ENCODE assay signal across 8 cellular contexts in the genomic region with DNA sequence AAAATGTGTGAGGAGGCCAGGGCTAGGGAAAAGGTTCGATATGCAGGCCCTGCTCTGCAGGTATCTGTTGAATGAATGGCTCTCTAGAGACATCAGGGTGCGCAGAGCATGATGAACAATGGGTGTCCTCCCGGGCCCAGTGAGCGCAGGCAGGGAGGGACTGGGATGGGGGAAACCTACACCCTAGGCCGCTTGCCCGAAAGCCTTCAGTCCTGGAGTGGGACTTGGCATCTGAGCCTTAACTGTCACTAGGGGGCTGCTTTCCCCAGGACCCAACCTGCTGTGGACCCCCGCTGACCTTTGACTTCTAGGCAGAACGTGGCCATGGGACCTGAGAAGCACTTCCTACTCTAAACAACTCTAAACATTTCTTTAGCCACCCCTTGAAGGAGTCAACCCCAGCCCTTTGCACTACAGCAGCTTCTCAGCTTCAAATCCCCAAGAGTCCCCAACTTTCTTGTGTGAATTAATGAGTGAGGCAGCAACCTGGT. TPM values are rescaled to one million over a fixed set of nuclear protein-coding genes. Genes with fewer than 3 reads are reported as not detected.
DNase-seq lines count a peak whose midpoint lies in the region; ATAC-seq and TF ChIP-seq lines count a peak whose summit lies in the region.

No MANE protein-coding gene starts in this region.

- H3K4ac ChIP-seq in neuronal stem cell (ENCODE audit: low read length), result no peak overlapping the region

- H3K4me1 ChIP-seq in RWPE2 (ENCODE audit: insufficient read depth, poor library complexity, severe bottlenecking), result peaks cover 6% of the 10 kb centered on the region
- H3K4me1 ChIP-seq in neuronal stem cell (ENCODE audit: control insufficient read depth in 2 of 2, insufficient read depth in 1 of 2, low read depth in 1 of 2, low read length in 2 of 2), result peaks cover 18 to 28% of the 10 kb centered on the region in 2 donors

- ATAC-seq in RWPE2 (ENCODE audit: low read depth), result peak; percentile 2; the same call in 2 of the 3 replicates
- no peak for ATAC-seq in HG03378 (IDR thresholded peaks at IDR 0.05; ENCODE audit: unreplicated experiment)
- ATAC-seq in omental fat pad (ENCODE audit: low FRiP score), result no peak
- ATAC-seq in GM19035 (IDR thresholded peaks at IDR 0.05; ENCODE audit: unreplicated experiment), result no peak

- H3K4me2 ChIP-seq in neuronal stem cell (ENCODE audit: insufficient read depth, low read length, poor library complexity, severe bottlenecking), result peak overlapping the region; percentile 94

- H3K27ac ChIP-seq in C4-2B (peak overlapping the region; percentile 82), RWPE2 (ENCODE audit: poor library complexity, severe bottlenecking) (peak overlapping the region; percentile 91), neuronal stem cell (replicated peaks; ENCODE audit: low read length) (peak overlapping the region; percentile 94)

- H3K4me3 ChIP-seq in RWPE2 (ENCODE audit: severe bottlenecking), result peak overlapping the region; percentile 82
- peak overlapping the region; percentile 71 for H3K4me3 ChIP-seq in epithelial cell of esophagus (ENCODE audit: low read length)
- H3K4me3 ChIP-seq in neuronal stem cell (ENCODE audit: low read length in 2 of 2), result peak overlapping the region; percentile 71 to 83

- peak overlapping the region; percentile 88 for H2BK15ac ChIP-seq in neuronal stem cell (ENCODE audit: low read length)

- DNase-seq in RWPE2 (ENCODE audit: low spot score) (no peak), epithelial cell of esophagus (ENCODE audit: low read depth) (no peak), neuronal stem cell (ENCODE audit: low spot score) (no peak), LoVo (ENCODE audit: low spot score) (no peak), omental fat pad (ENCODE audit: low spot score) (no peak)

- no peaks in the 10 kb centered on the region for H3K79me1 ChIP-seq in neuronal stem cell (ENCODE audit: low read depth, low read length)

- peak overlapping the region; percentile 88 for H3K18ac ChIP-seq in neuronal stem cell (ENCODE audit: low read length)

- peak overlapping the region; percentile 99 for H2AFZ ChIP-seq in neuronal stem cell (ENCODE audit: low read length)

- H2BK5ac ChIP-seq in neuronal stem cell (ENCODE audit: low read length), result peak overlapping the region; percentile 40

- H2AK5ac ChIP-seq in neuronal stem cell (ENCODE audit: low read depth, low read length), result peak overlapping the region; percentile 23

- H3K9me3 ChIP-seq in RWPE2 (ENCODE audit: severe bottlenecking), result no peaks in the 10 kb centered on the region
- H3K9me3 ChIP-seq in neuronal stem cell (replicated peaks in 1 of 2; ENCODE audit: control insufficient read depth in 2 of 2, insufficient read depth in 1 of 2, low read depth in 1 of 2, low read length in 2 of 2), result no peaks in the 10 kb centered on the region

- peak overlapping the region; percentile 25 for H3K14ac ChIP-seq in neuronal stem cell (ENCODE audit: low read length)

- no peak overlapping the region for H2BK120ac ChIP-seq in neuronal stem cell (ENCODE audit: low read depth, low read length)

- H3K27me3 ChIP-seq in RWPE2 (ENCODE audit: insufficient read depth, poor library complexity, severe bottlenecking), result no peaks in the 10 kb centered on the region
- H3K27me3 ChIP-seq in neuronal stem cell (ENCODE audit: control insufficient read depth in 3 of 3, insufficient read depth in 3 of 3, low read depth in 1 of 3, low read length in 3 of 3), result peaks cover 0 to 6% (median 0%) of the 10 kb centered on the region in 3 experiments

- peak overlapping the region; percentile 13 for H4K91ac ChIP-seq in neuronal stem cell (ENCODE audit: low read depth, low read length, poor library complexity)

- H3K36me3 ChIP-seq in RWPE2 (ENCODE audit: low read depth) (peaks cover 17% of the 10 kb centered on the region), neuronal stem cell (replicated peaks in 1 of 2; ENCODE audit: control insufficient read depth in 2 of 2, insufficient read depth in 2 of 2, low read length in 2 of 2) (peaks cover 0 to 16% of the 10 kb centered on the region in 2 donors)

- peak overlapping the region; percentile 81 for H3K23ac ChIP-seq in neuronal stem cell (ENCODE audit: low read depth, low read length, poor library complexity)

- no peak overlapping the region for H2BK12ac ChIP-seq in neuronal stem cell (ENCODE audit: low read length)

- peak overlapping the region; percentile 82 for H3K9ac ChIP-seq in neuronal stem cell (ENCODE audit: low read depth, low read length, poor library complexity)

- no peak overlapping the region for H4K8ac ChIP-seq in neuronal stem cell (ENCODE audit: low read depth, low read length)

- WGBS in neuronal stem cell (ENCODE audit: extremely low coverage in 2 of 2, insufficient read length in 2 of 2, insufficient replicate concordance in 1 of 2), 2 donors, result no CpG with 5 or more reads among the region's 8 CpGs

- no peak for TF ChIP-seq CTCF in C4-2B (conservative IDR thresholded peaks at IDR 0.05)
- TF ChIP-seq CTCF in RWPE2 (IDR thresholded peaks at IDR 0.05; ENCODE audit: poor library complexity, severe bottlenecking), result no peak
- no peak for TF ChIP-seq CTCF in epithelial cell of esophagus (IDR thresholded peaks at IDR 0.05; ENCODE audit: insufficient read depth, low read depth, low read length, missing control alignments)
- no peak for TF ChIP-seq CTCF in omental fat pad (IDR thresholded peaks at IDR 0.05)

RNA-seq across cellular contexts. Expression of a gene that starts 0.4 kb away (rescaled TPM):
- polyA plus RNA-seq in neuronal stem cell (2013, experiment 1 of 2), result 8.4 TPM
- 8.3 TPM for polyA plus RNA-seq in neuronal stem cell (2013, experiment 2 of 2)
- 100 to 1,000 TPM in 1 of 4 donors, 10 to 100 TPM in 3; 26.8 to 129 (median 43.4) TPM for total RNA-seq in omental fat pad

RNA-seq across cellular contexts. Expression of a gene that starts 7.4 kb away (rescaled TPM):
- polyA plus RNA-seq in neuronal stem cell (2013, experiment 1 of 2), result not detected
- not detected for polyA plus RNA-seq in neuronal stem cell (2013, experiment 2 of 2)
- 100 to 1,000 TPM in 1 of 4 donors, 10 to 100 TPM in 3; 33.1 to 451 (median 75.9) TPM for total RNA-seq in omental fat pad

RNA-seq across cellular contexts. Expression of a gene that starts 15.9 kb away (rescaled TPM):
- 0.07 TPM for polyA plus RNA-seq in neuronal stem cell (2013, experiment 1 of 2)
- polyA plus RNA-seq in neuronal stem cell (2013, experiment 2 of 2), result 0.10 TPM
- not detected for total RNA-seq in omental fat pad

RNA-seq across cellular contexts. Expression of a gene that starts 25.2 kb away (rescaled TPM):
- polyA plus RNA-seq in neuronal stem cell (2013, experiment 1 of 2), result 7.5 TPM
- polyA plus RNA-seq in neuronal stem cell (2013, experiment 2 of 2), result 7.8 TPM
- total RNA-seq in omental fat pad, result 1 to 10 TPM in 1 of 4 donors, under 1 TPM in 2, not detected in 1; 0.19 to 1.3 (median 0.65) TPM

RNA-seq across cellular contexts. Expression of a gene that starts 25.4 kb away (rescaled TPM):
- 8.5 TPM for polyA plus RNA-seq in neuronal stem cell (2013, experiment 1 of 2)
- 8.0 TPM for polyA plus RNA-seq in neuronal stem cell (2013, experiment 2 of 2)
- total RNA-seq in omental fat pad, result 1 to 10 TPM; 1.2 to 4.3 (median 1.9) TPM
